22 cellular contexts compared by ENCODE assay signal in the genomic region with DNA sequence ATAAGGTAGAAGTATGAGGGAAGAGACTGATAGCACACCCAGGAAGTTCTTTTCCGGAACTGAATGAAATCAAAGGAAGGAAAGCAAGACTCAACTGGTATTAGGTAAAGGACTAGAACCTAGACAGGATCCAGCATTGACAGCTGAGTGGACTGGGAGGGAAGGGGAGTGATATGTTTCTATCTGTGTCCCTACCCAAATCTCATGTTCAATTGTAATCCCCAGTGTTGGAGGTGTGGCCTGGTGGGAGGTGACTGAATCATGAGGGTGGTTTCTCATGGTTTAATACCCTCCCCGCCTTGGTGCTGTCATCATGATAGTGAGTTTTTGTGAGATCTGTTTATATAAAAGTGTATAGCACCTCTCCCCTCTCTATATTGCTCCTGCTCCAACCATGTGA.
DNase-seq lines count a peak whose midpoint lies in the region; FAIRE-seq and TF ChIP-seq lines count a peak whose summit lies in the region.
"Had no signal": no experiment of that assay in that cellular context is flagged by ENCODE, and none has a peak within 500 bp of the region (broad histone marks: within the 10 kb centered on the region; RNA-seq: fewer than 3 reads in every experiment).

No MANE protein-coding gene starts in this region.

- H3K4me1 Mint-ChIP-seq in astrocyte (ENCODE audit: low read depth, unreplicated experiment) (peaks cover 5% of the 10 kb centered on the region), Calu3 (ENCODE audit: low read depth, unreplicated experiment) (peaks cover 8% of the 10 kb centered on the region)
- H3K4me1 Mint-ChIP-seq: central memory CD8-positive, alpha-beta T cell had no signal

- FAIRE-seq in astrocyte (lab: Jason Lieb, UNC) (no peak), keratinocyte (lab: Jason Lieb, UNC) (no peak)

- H3K36me3 ChIP-seq in astrocyte (ENCODE audit: insufficient read depth, low read length) (no peaks in the 10 kb centered on the region), keratinocyte (ENCODE audit: control insufficient read depth in 2 of 2, extremely low read depth in 1 of 2, insufficient read depth in 2 of 2, low read length in 2 of 2) (no peaks in the 10 kb centered on the region)
- H3K36me3 ChIP-seq: adrenal gland, MG63, Peyer's patch, upper lobe of left lung had no signal

- H3K27me3 ChIP-seq in astrocyte (ENCODE audit: insufficient read depth, low read length) (no peaks in the 10 kb centered on the region), keratinocyte (ENCODE audit: control insufficient read depth, extremely low read depth, insufficient read depth, low read length) (no peaks in the 10 kb centered on the region)
- H3K27me3 ChIP-seq: adrenal gland, MG63, Peyer's patch, upper lobe of left lung had no signal

- H3K4me3 ChIP-seq in astrocyte (ENCODE audit: insufficient read depth, low read depth, low read length), result no peak overlapping the region
- no peak overlapping the region for H3K4me3 ChIP-seq in keratinocyte (ENCODE audit: control insufficient read depth in 2 of 3, extremely low read depth in 1 of 3, insufficient read depth in 2 of 3, low read depth in 1 of 3, low read length in 3 of 3)
- H3K4me3 ChIP-seq: adrenal gland, MG63, Peyer's patch, upper lobe of left lung had no signal

- no peaks in the 10 kb centered on the region for H3K9me1 ChIP-seq in keratinocyte (ENCODE audit: control insufficient read depth, extremely low read depth, insufficient read depth, low read length)

- H3K4me2 ChIP-seq in astrocyte (ENCODE audit: low read length) (peak overlapping the region; percentile 65), keratinocyte (ENCODE audit: control insufficient read depth, extremely low read depth, insufficient read depth, low read depth, low read length) (no peak overlapping the region)
- H3K4me2 ChIP-seq: SK-N-SH had no signal

- BruUV-seq in Calu3 (replicated peaks; lab: Mats Ljungman, UMichigan), result no TSS peak

- H3K9me3 ChIP-seq in astrocyte (ENCODE audit: insufficient read depth, low read depth, low read length) (no peaks in the 10 kb centered on the region), keratinocyte (ENCODE audit: control insufficient read depth, low read depth, low read length) (no peaks in the 10 kb centered on the region)
- H3K9me3 ChIP-seq: adrenal gland, Caco-2, Peyer's patch, SK-N-SH, upper lobe of left lung had no signal

- CTCF ChIA-PET in Calu3 (lab: Charles Lee), result no interaction called here

- H3K9ac ChIP-seq in astrocyte (ENCODE audit: low read length), result peak overlapping the region; percentile 53
- H3K9ac ChIP-seq in keratinocyte (ENCODE audit: control insufficient read depth, extremely low read depth, insufficient read depth, low read length), result no peak overlapping the region
- H3K9ac ChIP-seq: SK-N-SH had no signal

- H3K79me2 ChIP-seq in astrocyte (ENCODE audit: insufficient read depth, low read length), result no peaks in the 10 kb centered on the region
- H3K79me2 ChIP-seq in keratinocyte (ENCODE audit: control insufficient read depth, insufficient read depth, low read length), result no peaks in the 10 kb centered on the region

- H4K20me1 ChIP-seq in astrocyte (ENCODE audit: insufficient read depth, low read length) (no peaks in the 10 kb centered on the region), keratinocyte (ENCODE audit: control insufficient read depth, extremely low read depth, insufficient read depth, low read length) (no peaks in the 10 kb centered on the region)

- H3K9me3 Mint-ChIP-seq in astrocyte (ENCODE audit: unreplicated experiment) (peaks cover 2% of the 10 kb centered on the region), Calu3 (ENCODE audit: low read depth, unreplicated experiment) (peaks cover 9% of the 10 kb centered on the region)

- TF ChIP-seq CTCF in astrocyte (IDR thresholded peaks at IDR 0.05; ENCODE audit: insufficient read depth, low read depth, low read length) (no peak), keratinocyte (optimal IDR thresholded peaks at IDR 0.05 in 1 of 3, IDR thresholded peaks at IDR 0.05 in 1 of 3, conservative IDR thresholded peaks at IDR 0.05 in 1 of 3; ENCODE audit: extremely low read depth in 1 of 3, insufficient read depth in 2 of 3, low read length in 3 of 3) (no peak), Calu3 (IDR thresholded peaks at IDR 0.05; ENCODE audit: unreplicated experiment) (no peak)

- peak overlapping the region; percentile 41 for H3K27ac Mint-ChIP-seq in astrocyte (ENCODE audit: unreplicated experiment)
- no peak overlapping the region for H3K27ac Mint-ChIP-seq in Calu3 (ENCODE audit: unreplicated experiment)
- H3K27ac Mint-ChIP-seq: natural killer cell, progenitor cell of endocrine pancreas had no signal

- DNase-seq in stimulated activated CD4-positive, alpha-beta T cell treated with anti-CD3 and anti-CD28 coated beads, Interleukin-4, amount 100 ng/mL, for 24 hours, result peak; percentile 15
- no peak for DNase-seq in stimulated activated CD4-positive, alpha-beta T cell treated with anti-CD3 and anti-CD28 coated beads, Interleukin-12 subunit alpha, Interleukin-12 subunit beta, amount 100 ng/mL, for 4 hours
- DNase-seq in astrocyte (ENCODE audit: low read depth) (no peak), keratinocyte (ENCODE audit: low read depth, low spot score) (no peak), AG08396 (ENCODE audit: low spot score) (no peak), NCI-H2227 (lab: John Stamatoyannopoulos, UW; ENCODE audit: unreplicated experiment) (no peak), Calu3 (no peak)
- DNase-seq: activated CD8-positive, alpha-beta memory T cell treated with anti-CD3 and anti-CD28 coated beads, Interleukin-2, amount 50 U/mL, for 48 hours; adrenal gland; Caco-2; effector CD8-positive, alpha-beta T cell; GOT3; mesendoderm; MG63; natural killer cell; NCI-H1694; Peyer's patch; SK-N-SH; stimulated activated naive CD4-positive, alpha-beta T cell; upper lobe of left lung had no signal

- H3K27ac ChIP-seq in astrocyte (ENCODE audit: low read depth, low read length) (peak overlapping the region; percentile 82), keratinocyte (ENCODE audit: control insufficient read depth, insufficient read depth, low read length) (no peak overlapping the region)
- H3K27ac ChIP-seq: adrenal gland, Peyer's patch had no signal

- intact Hi-C loops in Calu3 (cut with micrococcal nuclease; ENCODE audit: unreplicated experiment), result no loop called here

- peaks cover 5% of the 10 kb centered on the region for H3K4me1 ChIP-seq in astrocyte (ENCODE audit: insufficient read depth, low read length)
- H3K4me1 ChIP-seq in keratinocyte (ENCODE audit: control insufficient read depth, extremely low read depth, insufficient read depth, low read length), result no peaks in the 10 kb centered on the region
- H3K4me1 ChIP-seq: adrenal gland, Caco-2, Peyer's patch, upper lobe of left lung had no signal

- H2AFZ ChIP-seq in astrocyte (ENCODE audit: low read depth, low read length), result peak overlapping the region; percentile 58
- H2AFZ ChIP-seq in keratinocyte (ENCODE audit: control insufficient read depth, low read length), result peak overlapping the region; percentile 47

- H3K4me3 Mint-ChIP-seq in astrocyte (ENCODE audit: unreplicated experiment) (no peak overlapping the region), Calu3 (ENCODE audit: low read depth, unreplicated experiment) (no peak overlapping the region)
- H3K4me3 Mint-ChIP-seq: central memory CD8-positive, alpha-beta T cell; natural killer cell had no signal

- H3K27me3 Mint-ChIP-seq in astrocyte (ENCODE audit: low read depth, unreplicated experiment) (no peaks in the 10 kb centered on the region), Calu3 (ENCODE audit: unreplicated experiment) (no peaks in the 10 kb centered on the region)
- H3K27me3 Mint-ChIP-seq: central memory CD8-positive, alpha-beta T cell; progenitor cell of endocrine pancreas had no signal

- no peaks in the 10 kb centered on the region for H3K36me3 Mint-ChIP-seq in astrocyte (ENCODE audit: low read depth, unreplicated experiment)
- H3K36me3 Mint-ChIP-seq in Calu3 (ENCODE audit: insufficient read depth, unreplicated experiment), result no peaks in the 10 kb centered on the region
- H3K36me3 Mint-ChIP-seq: natural killer cell had no signal

- dilution Hi-C loops in keratinocyte (cut with MboI; ENCODE audit: extremely low pct_ligation_motif_present, low sequenced_read_pairs), result no loop called here
